In genomic region chr18:22558945-22559385, GRCh38 we compare ENCODE assay signal across 9 cellular contexts.
DNase-seq lines count a peak whose midpoint lies in the region; ATAC-seq and TF ChIP-seq lines count a peak whose summit lies in the region.
"Had no signal": no experiment of that assay in that cellular context is flagged by ENCODE, and none has a peak within 500 bp of the region (broad histone marks: within the 10 kb centered on the region; RNA-seq: fewer than 3 reads in every experiment).

No MANE protein-coding gene starts in this region.

- CTCF ChIA-PET in Panc1 (lab: Charles Lee): no interaction called here
- CTCF ChIA-PET in activated naive CD4-positive, alpha-beta T cell treated with anti-CD3 and anti-CD28 coated beads for 36 hours (lab: Charles Lee): no interaction called here

- H3K36me3 Mint-ChIP-seq in neural progenitor cell: no peaks in the 10 kb centered on the region
- H3K36me3 Mint-ChIP-seq in activated naive CD4-positive, alpha-beta T cell treated with anti-CD3 and anti-CD28 coated beads for 36 hours (ENCODE audit: low read depth): no peaks in the 10 kb centered on the region

- TF ChIP-seq CTCF in AG09309 (IDR thresholded peaks at IDR 0.05; ENCODE audit: control insufficient read depth, insufficient read depth, low read depth, low read length, missing control alignments): no peak
- TF ChIP-seq CTCF in Panc1 (IDR thresholded peaks at IDR 0.05): no peak
- no peak for TF ChIP-seq CTCF in foreskin fibroblast (IDR thresholded peaks at IDR 0.05; ENCODE audit: low read depth, low read length)
- no peak for TF ChIP-seq CTCF in neural progenitor cell (IDR thresholded peaks at IDR 0.05)

- H3K79me2 ChIP-seq in neural progenitor cell (ENCODE audit: low read depth): no peaks in the 10 kb centered on the region

- H3K9me3 Mint-ChIP-seq in neural progenitor cell: no peaks in the 10 kb centered on the region
- H3K9me3 Mint-ChIP-seq in activated naive CD4-positive, alpha-beta T cell treated with anti-CD3 and anti-CD28 coated beads for 36 hours: no peaks in the 10 kb centered on the region

- H3K36me3 ChIP-seq in Panc1 (ENCODE audit: control insufficient read depth, insufficient read depth, low read length) (no peaks in the 10 kb centered on the region), neural progenitor cell (no peaks in the 10 kb centered on the region)

- H2AFZ ChIP-seq in neural progenitor cell (replicated peaks): peak overlapping the region; percentile 21

- BruUV-seq in Panc1 (replicated peaks; lab: Mats Ljungman, UMichigan): no TSS peak

- peak; percentile 42 for ATAC-seq in Panc1
- no peak for ATAC-seq in GM18909 (IDR thresholded peaks at IDR 0.05; ENCODE audit: poor library complexity, unreplicated experiment)
- no peak for ATAC-seq in HG02970 (IDR thresholded peaks at IDR 0.05; ENCODE audit: low FRiP score, unreplicated experiment)
- ATAC-seq in HG03097 (IDR thresholded peaks at IDR 0.05; ENCODE audit: low FRiP score, unreplicated experiment): no peak

- in situ Hi-C loops in Panc1 (cut with HindIII; ENCODE audit: low pct_unique_long_range_greater_than_20kb, low sequenced_read_pairs): no loop called here

- H3K4me1 Mint-ChIP-seq in neural progenitor cell: peaks cover 8% of the 10 kb centered on the region
- H3K4me1 Mint-ChIP-seq in activated naive CD4-positive, alpha-beta T cell treated with anti-CD3 and anti-CD28 coated beads for 36 hours (ENCODE audit: low read depth): peaks cover 2% of the 10 kb centered on the region

- H3K27ac ChIP-seq in Panc1 (ENCODE audit: low read length): no peak overlapping the region
- no peak overlapping the region for H3K27ac ChIP-seq in neural progenitor cell

- peaks cover 9% of the 10 kb centered on the region for H4K20me1 ChIP-seq in neural progenitor cell (ENCODE audit: low read depth)

- H3K4me3 ChIP-seq in AG09309 (ENCODE audit: control insufficient read depth, low read depth, low read length) (peak overlapping the region; percentile 42), Panc1 (ENCODE audit: low read depth in 2 of 2, low read length in 2 of 2) (peak overlapping the region; percentile 39 to 56), foreskin fibroblast (ENCODE audit: low read depth in 1 of 2, low read length in 2 of 2) (peak overlapping the region; percentile 51 to 58), neural progenitor cell (peak overlapping the region; percentile 69)

- H3K9me3 ChIP-seq in Panc1 (ENCODE audit: control insufficient read depth, insufficient read depth, low read depth, low read length) (no peaks in the 10 kb centered on the region), neural progenitor cell (ENCODE audit: low read depth) (no peaks in the 10 kb centered on the region)

- peaks cover 9% of the 10 kb centered on the region for H3F3A ChIP-seq in neural progenitor cell (ENCODE audit: low read depth)

- H3K4me1 ChIP-seq in Panc1 (ENCODE audit: control insufficient read depth, insufficient read depth, low read length): no peaks in the 10 kb centered on the region; the same call in 1 of the 2 replicates
- peaks cover 13% of the 10 kb centered on the region for H3K4me1 ChIP-seq in neural progenitor cell

- H3K27me3 ChIP-seq in Panc1 (ENCODE audit: control insufficient read depth, insufficient read depth, low read length) (peaks cover 20% of the 10 kb centered on the region), neural progenitor cell (peaks cover 76% of the 10 kb centered on the region)

- H3K27ac Mint-ChIP-seq in neural progenitor cell: no peak overlapping the region
- H3K27ac Mint-ChIP-seq in activated naive CD4-positive, alpha-beta T cell treated with anti-CD3 and anti-CD28 coated beads for 36 hours: no peak overlapping the region
- H3K27ac Mint-ChIP-seq: naive B cell had no signal

- H3K4me3 Mint-ChIP-seq in neural progenitor cell: peak overlapping the region; percentile 90
- no peak overlapping the region for H3K4me3 Mint-ChIP-seq in activated naive CD4-positive, alpha-beta T cell treated with anti-CD3 and anti-CD28 coated beads for 36 hours

- H3K27me3 Mint-ChIP-seq in neural progenitor cell (ENCODE audit: insufficient read depth, low read depth): peaks cover 32% of the 10 kb centered on the region
- H3K27me3 Mint-ChIP-seq in activated naive CD4-positive, alpha-beta T cell treated with anti-CD3 and anti-CD28 coated beads for 36 hours (ENCODE audit: low read depth): peaks cover 39% of the 10 kb centered on the region

- intact Hi-C loops in Panc1 (cut with micrococcal nuclease; ENCODE audit: unreplicated experiment): loop anchor here (10.0 kb wide), 1 partner anchor 64 kb away; no protein-coding TSS in a partner anchor
- intact Hi-C loops in activated naive CD4-positive, alpha-beta T cell treated with anti-CD3 and anti-CD28 coated beads for 36 hours (cut with micrococcal nuclease): loop anchor here (10.0 kb wide), 1 partner anchor 146 kb away; no protein-coding TSS in a partner anchor

- H3K9ac ChIP-seq in neural progenitor cell: no peak overlapping the region

- POLR2A ChIA-PET in Panc1 (lab: Charles Lee): no interaction called here

- peak overlapping the region; percentile 97 for H3K4me2 ChIP-seq in neural progenitor cell

- DNase-seq in AG09309 (ENCODE audit: low read depth) (no peak), Panc1 (ENCODE audit: low read depth, low spot score) (no peak), foreskin fibroblast (peak in 1 of 2 donors; percentile 66), neural progenitor cell (ENCODE audit: low spot score) (peak; percentile 49)
- DNase-seq in activated naive CD4-positive, alpha-beta T cell treated with anti-CD3 and anti-CD28 coated beads for 36 hours: no peak
- DNase-seq: naive B cell had no signal
